19 cellular contexts compared by ENCODE assay signal in the genomic region with DNA sequence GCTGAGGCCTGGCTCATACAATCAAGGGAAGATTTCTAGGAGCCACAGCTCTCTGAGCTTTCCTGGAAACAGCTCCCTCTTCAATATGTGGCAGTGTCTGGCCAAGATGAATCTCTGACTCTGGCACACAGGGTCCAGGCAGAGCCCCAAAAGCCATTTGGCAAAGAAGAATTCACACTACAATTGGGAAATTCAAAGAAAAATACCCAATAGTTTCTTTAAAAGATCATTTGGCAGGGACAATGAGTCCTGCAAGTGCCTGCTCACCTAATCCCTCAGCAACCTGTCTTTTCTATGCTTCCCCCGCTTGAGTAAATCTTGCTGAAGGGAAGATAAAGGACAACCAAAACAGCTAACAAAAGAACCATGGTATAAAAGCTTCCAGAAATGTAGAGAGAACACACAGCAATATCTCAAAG.
DNase-seq lines count a peak whose midpoint lies in the region; ATAC-seq and TF ChIP-seq lines count a peak whose summit lies in the region.
"Had no signal": no experiment of that assay in that cellular context is flagged by ENCODE, and none has a peak within 500 bp of the region (broad histone marks: within the 10 kb centered on the region; RNA-seq: fewer than 3 reads in every experiment).

No MANE protein-coding gene starts in this region.

- H3K4me1 ChIP-seq in neuronal stem cell (ENCODE audit: control insufficient read depth in 2 of 2, insufficient read depth in 1 of 2, low read depth in 1 of 2, low read length in 2 of 2), result peaks cover 5 to 6% of the 10 kb centered on the region in 2 donors

- peak overlapping the region; percentile 24 for H3K27ac ChIP-seq in neuronal stem cell (replicated peaks; ENCODE audit: low read length)
- H3K27ac ChIP-seq: A549, RWPE1 had no signal

- H3K4me3 Mint-ChIP-seq in brain, result no peak overlapping the region
- H3K4me3 Mint-ChIP-seq: CD14-positive monocyte; stimulated activated naive B cell treated with anti-CD40 and anti-IgM and Interleukin-4, amounts not matched to agents 10 μg/mL and 1 μg/mL and 100 μg/mL, for 72 hours; T-cell had no signal

- H2AK5ac ChIP-seq in neuronal stem cell (ENCODE audit: low read depth, low read length), result no peak overlapping the region

- H3K9me3 ChIP-seq in neuronal stem cell (replicated peaks in 1 of 2; ENCODE audit: control insufficient read depth in 2 of 2, insufficient read depth in 1 of 2, low read depth in 1 of 2, low read length in 2 of 2), result no peaks in the 10 kb centered on the region
- H3K9me3 ChIP-seq: A549, upper lobe of left lung had no signal

- ATAC-seq in left ventricle myocardium superior, result peak; percentile 72
- no peak for ATAC-seq in GM18498 (IDR thresholded peaks at IDR 0.05; ENCODE audit: unreplicated experiment)
- ATAC-seq: A549; stimulated activated naive B cell treated with anti-CD40 and anti-IgM and Interleukin-4, amounts not matched to agents 10 μg/mL and 1 μg/mL and 100 μg/mL, for 72 hours; T-cell had no signal

- H3K36me3 Mint-ChIP-seq in brain, result no peaks in the 10 kb centered on the region
- H3K36me3 Mint-ChIP-seq: CD14-positive monocyte; stimulated activated naive B cell treated with anti-CD40 and anti-IgM and Interleukin-4, amounts not matched to agents 10 μg/mL and 1 μg/mL and 100 μg/mL, for 72 hours had no signal

- no peak overlapping the region for H2BK120ac ChIP-seq in neuronal stem cell (ENCODE audit: low read depth, low read length)

- no CpG with 5 or more reads among the region's 1 CpG for WGBS in neuronal stem cell (ENCODE audit: extremely low coverage in 2 of 2, insufficient read length in 2 of 2, insufficient replicate concordance in 1 of 2), 2 donors

- H2BK5ac ChIP-seq in neuronal stem cell (ENCODE audit: low read length), result no peak overlapping the region

- H3K4ac ChIP-seq in neuronal stem cell (ENCODE audit: low read length), result no peak overlapping the region

- H3K4me3 ChIP-seq in AG10803 (ENCODE audit: low read length) (no peak overlapping the region), neuronal stem cell (ENCODE audit: low read length in 2 of 2) (no peak overlapping the region)
- H3K4me3 ChIP-seq: A549, upper lobe of left lung had no signal

- H3K27ac Mint-ChIP-seq in brain, result peak overlapping the region in 3 of 5 experiments; percentile 54 to 89 (median 58)
- H3K27ac Mint-ChIP-seq: CD14-positive monocyte; stimulated activated naive B cell treated with anti-CD40 and anti-IgM and Interleukin-4, amounts not matched to agents 10 μg/mL and 1 μg/mL and 100 μg/mL, for 72 hours; T-cell had no signal

- H2BK15ac ChIP-seq in neuronal stem cell (ENCODE audit: low read length), result no peak overlapping the region

- H3K27me3 Mint-ChIP-seq in brain, result no peaks in the 10 kb centered on the region
- H3K27me3 Mint-ChIP-seq: stimulated activated naive B cell treated with anti-CD40 and anti-IgM and Interleukin-4, amounts not matched to agents 10 μg/mL and 1 μg/mL and 100 μg/mL, for 72 hours; T-cell had no signal

- TF ChIP-seq CTCF in AG10803 (conservative IDR thresholded peaks at IDR 0.05; ENCODE audit: low read length), result no peak
- TF ChIP-seq CTCF in brain (conservative IDR thresholded peaks at IDR 0.05), result no peak

- H2BK12ac ChIP-seq in neuronal stem cell (ENCODE audit: low read length), result no peak overlapping the region

- no peak overlapping the region for H3K23ac ChIP-seq in neuronal stem cell (ENCODE audit: low read depth, low read length, poor library complexity)

- H4K91ac ChIP-seq in neuronal stem cell (ENCODE audit: low read depth, low read length, poor library complexity), result no peak overlapping the region

- H3K4me1 Mint-ChIP-seq in brain, result peaks cover 32% of the 10 kb centered on the region
- H3K4me1 Mint-ChIP-seq: CD14-positive monocyte; stimulated activated naive B cell treated with anti-CD40 and anti-IgM and Interleukin-4, amounts not matched to agents 10 μg/mL and 1 μg/mL and 100 μg/mL, for 72 hours had no signal

- no peaks in the 10 kb centered on the region for H3K79me1 ChIP-seq in neuronal stem cell (ENCODE audit: low read depth, low read length)

- intact Hi-C loops in left ventricle myocardium superior (cut with micrococcal nuclease), result no loop called here

- no peaks in the 10 kb centered on the region for H3K27me3 ChIP-seq in neuronal stem cell (ENCODE audit: control insufficient read depth in 3 of 3, insufficient read depth in 3 of 3, low read depth in 1 of 3, low read length in 3 of 3)
- H3K27me3 ChIP-seq: upper lobe of left lung had no signal

- no peak overlapping the region for H4K8ac ChIP-seq in neuronal stem cell (ENCODE audit: low read depth, low read length)

- DNase-seq in AG10803 (ENCODE audit: low read depth) (peak; percentile 71), left ventricle myocardium superior (no peak), neuronal stem cell (ENCODE audit: low spot score) (peak; percentile 43), NCI-H524 treated with DMSO at 0.1 percent for 48 hours (lab: John Stamatoyannopoulos, UW) (no peak)
- no peak for DNase-seq in effector CD8-positive, alpha-beta T cell (lab: John Stamatoyannopoulos, UW)
- DNase-seq in stimulated activated CD4-positive, alpha-beta T cell treated with anti-CD3 and anti-CD28 coated beads, Interleukin-2, amount 100 ng/mL, for 48 hours, result no peak
- DNase-seq: foreskin melanocyte; IMR-90; NCI-H2081; NCI-H748 treated with DMSO at 0.1 percent for 48 hours; occipital lobe; stimulated activated naive B cell treated with anti-CD40 and anti-IgM and Interleukin-4, amounts not matched to agents 10 μg/mL and 1 μg/mL and 100 μg/mL, for 72 hours; T-cell; upper lobe of left lung had no signal

- peaks cover 0 to 3% (median 0%) of the 10 kb centered on the region in 5 experiments for H3K9me3 Mint-ChIP-seq in brain
- H3K9me3 Mint-ChIP-seq: stimulated activated naive B cell treated with anti-CD40 and anti-IgM and Interleukin-4, amounts not matched to agents 10 μg/mL and 1 μg/mL and 100 μg/mL, for 72 hours; T-cell had no signal

- no peak overlapping the region for H3K4me2 ChIP-seq in neuronal stem cell (ENCODE audit: insufficient read depth, low read length, poor library complexity, severe bottlenecking)
- H3K4me2 ChIP-seq: A549 had no signal

- H3K9ac ChIP-seq in neuronal stem cell (ENCODE audit: low read depth, low read length, poor library complexity), result no peak overlapping the region

- H2AFZ ChIP-seq in neuronal stem cell (ENCODE audit: low read length), result no peak overlapping the region

- no peaks in the 10 kb centered on the region for H3K36me3 ChIP-seq in neuronal stem cell (replicated peaks in 1 of 2; ENCODE audit: control insufficient read depth in 2 of 2, insufficient read depth in 2 of 2, low read length in 2 of 2)

- no peak overlapping the region for H3K18ac ChIP-seq in neuronal stem cell (ENCODE audit: low read length)

- H3K14ac ChIP-seq in neuronal stem cell (ENCODE audit: low read length), result no peak overlapping the region

Comparison
In these comparisons a context has a peak if more than half of its experiments do, and no peak if none do; other contexts are left out.
1. DNase-seq: peak in AG10803 (single experiment) and neuronal stem cell (single experiment); none in left ventricle myocardium superior (single experiment), NCI-H524 treated with DMSO at 0.1 percent for 48 hours (single experiment), effector CD8-positive, alpha-beta T cell (single experiment) and stimulated activated CD4-positive, alpha-beta T cell treated with anti-CD3 and anti-CD28 coated beads, Interleukin-2, amount 100 ng/mL, for 48 hours (0 of 2).